8 cellular contexts compared by ENCODE assay signal in the genomic region with DNA sequence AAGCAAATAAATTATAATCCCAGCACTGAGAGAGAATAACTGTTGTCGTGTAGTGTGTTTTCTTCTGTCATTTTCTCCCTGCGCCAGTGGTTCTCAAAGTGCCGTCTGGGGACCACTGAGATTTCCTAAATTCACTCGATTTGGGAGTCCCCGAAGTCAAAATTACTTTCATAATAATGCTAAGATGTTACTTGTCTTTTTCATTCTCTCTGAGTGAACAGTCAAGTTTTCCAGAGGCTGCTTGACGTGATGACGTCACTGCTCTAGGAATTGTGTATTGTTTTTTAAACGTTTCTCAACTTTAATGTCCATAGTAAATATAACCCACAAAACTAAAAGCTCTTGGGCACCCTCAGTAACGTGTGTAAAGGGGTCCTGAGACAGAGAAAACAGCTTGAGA. TPM values are rescaled to one million over a fixed set of nuclear protein-coding genes. Genes with fewer than 3 reads are reported as not detected.
A peak's percentile ranks its signal among the peaks of the same experiment; 100 is the strongest.
DNase-seq lines count a peak whose midpoint lies in the region; ATAC-seq, FAIRE-seq and TF ChIP-seq lines count a peak whose summit lies in the region.

No MANE protein-coding gene starts in this region.

- FAIRE-seq in D721Med (lab: Jason Lieb, UNC), result no peak

- TF ChIP-seq CTCF in WI38 (IDR thresholded peaks at IDR 0.05; ENCODE audit: low read depth, low read length) (no peak), fibroblast of villous mesenchyme (IDR thresholded peaks at IDR 0.05; ENCODE audit: insufficient read depth, low read depth, low read length) (no peak), D721Med (IDR thresholded peaks at IDR 0.05; ENCODE audit: insufficient read depth, missing control alignments) (no peak)

- DNase-seq in DMS53 (lab: John Stamatoyannopoulos, UW), result peak; percentile 45
- no peak for DNase-seq in DMS53 treated with DMSO at 0.1 percent for 48 hours (lab: John Stamatoyannopoulos, UW; ENCODE audit: unreplicated experiment)
- peak; percentile 27 for DNase-seq in fibroblast of villous mesenchyme (ENCODE audit: low read depth)
- DNase-seq in stimulated activated effector memory CD8-positive, alpha-beta T cell treated with anti-CD3 and anti-CD28 coated beads, Interleukin-12 subunit alpha, Interleukin-12 subunit beta, amount 100 ng/mL, for 72 hours (ENCODE audit: low spot score in 2 of 2), result no peak
- DNase-seq in NCI-H2081 (lab: John Stamatoyannopoulos, UW), result no peak
- DNase-seq in UCSD-AML1 (lab: John Stamatoyannopoulos, UW; ENCODE audit: unreplicated experiment), result no peak
- no peak for DNase-seq in D721Med (ENCODE audit: insufficient read length, low spot score)

- peaks cover 26% of the 10 kb centered on the region for H3K36me3 Mint-ChIP-seq in stimulated activated effector memory CD8-positive, alpha-beta T cell treated with anti-CD3 and anti-CD28 coated beads, Interleukin-12 subunit alpha, Interleukin-12 subunit beta, amount 100 ng/mL, for 72 hours

- no peaks in the 10 kb centered on the region for H3K9me3 Mint-ChIP-seq in stimulated activated effector memory CD8-positive, alpha-beta T cell treated with anti-CD3 and anti-CD28 coated beads, Interleukin-12 subunit alpha, Interleukin-12 subunit beta, amount 100 ng/mL, for 72 hours

- H3K27ac Mint-ChIP-seq in stimulated activated effector memory CD8-positive, alpha-beta T cell treated with anti-CD3 and anti-CD28 coated beads, Interleukin-12 subunit alpha, Interleukin-12 subunit beta, amount 100 ng/mL, for 72 hours, result peak overlapping the region; percentile 93

- H3K4me3 ChIP-seq in WI38 (ENCODE audit: low read depth, low read length) (peak overlapping the region; percentile 93), fibroblast of villous mesenchyme (ENCODE audit: low read depth, low read length) (peak overlapping the region; percentile 84)

- ATAC-seq in stimulated activated effector memory CD8-positive, alpha-beta T cell treated with anti-CD3 and anti-CD28 coated beads, Interleukin-12 subunit alpha, Interleukin-12 subunit beta, amount 100 ng/mL, for 72 hours, result no peak

- H3K4me3 Mint-ChIP-seq in stimulated activated effector memory CD8-positive, alpha-beta T cell treated with anti-CD3 and anti-CD28 coated beads, Interleukin-12 subunit alpha, Interleukin-12 subunit beta, amount 100 ng/mL, for 72 hours, result peak overlapping the region; percentile 98

- peaks cover 37% of the 10 kb centered on the region for H3K4me1 Mint-ChIP-seq in stimulated activated effector memory CD8-positive, alpha-beta T cell treated with anti-CD3 and anti-CD28 coated beads, Interleukin-12 subunit alpha, Interleukin-12 subunit beta, amount 100 ng/mL, for 72 hours

RNA-seq across cellular contexts. Expression of gene POP5, which starts 0.8 kb away (rescaled TPM):
- 35.8 and 40.6 TPM in 2 replicates for total RNA-seq in fibroblast of villous mesenchyme

RNA-seq across cellular contexts. Expression of gene RNF10, which starts 47.8 kb away (rescaled TPM):
- 127 and 175 TPM in 2 replicates for total RNA-seq in fibroblast of villous mesenchyme

RNA-seq across cellular contexts. Expression of gene COQ5, which starts 53.0 kb away (rescaled TPM):
- 18.4 and 29.8 TPM in 2 replicates for total RNA-seq in fibroblast of villous mesenchyme

RNA-seq across cellular contexts. Expression of gene CABP1, which starts 58.4 kb away (rescaled TPM):
- total RNA-seq in fibroblast of villous mesenchyme, result not detected in 2 replicates

Comparison
In these comparisons a context has a peak if more than half of its experiments do, and no peak if none do; other contexts are left out.
1. DNase-seq: peak in DMS53 (single experiment) and fibroblast of villous mesenchyme (single experiment); none in DMS53 treated with DMSO at 0.1 percent for 48 hours (single experiment), stimulated activated effector memory CD8-positive, alpha-beta T cell treated with anti-CD3 and anti-CD28 coated beads, Interleukin-12 subunit alpha, Interleukin-12 subunit beta, amount 100 ng/mL, for 72 hours (0 of 2), NCI-H2081 (0 of 2), UCSD-AML1 (single experiment) and D721Med (single experiment).